Comparison of ENCODE assay signal across 13 cellular contexts in genomic region chr19:45474191-45474940, GRCh38. TPM values are rescaled to one million over a fixed set of nuclear protein-coding genes. Genes with fewer than 3 reads are reported as not detected.
DNase-seq lines count a peak whose midpoint lies in the region; FAIRE-seq and TF ChIP-seq lines count a peak whose summit lies in the region.
"Had no signal": no experiment of that assay in that cellular context is flagged by ENCODE, and none has a peak within 500 bp of the region (broad histone marks: within the 10 kb centered on the region; RNA-seq: fewer than 3 reads in every experiment).

No MANE protein-coding gene starts in this region.

- no peak overlapping the region for H2AFZ ChIP-seq in smooth muscle cell (ENCODE audit: low read depth)

- no peak overlapping the region for H3K4me2 ChIP-seq in smooth muscle cell

- H3K27ac ChIP-seq in smooth muscle cell (ENCODE audit: low read depth), result no peak overlapping the region
- H3K27ac ChIP-seq in small intestine (ENCODE audit: low read depth in 1 of 2, low read length in 1 of 2), result peak overlapping the region in 1 of 2 donors; percentile 6
- H3K27ac ChIP-seq: lower lobe of right lung had no signal

- no peak for TF ChIP-seq CTCF in fibroblast of pulmonary artery (IDR thresholded peaks at IDR 0.05; ENCODE audit: low read length, missing control alignments)
- no peak for TF ChIP-seq CTCF in smooth muscle cell (IDR thresholded peaks at IDR 0.05; ENCODE audit: borderline replicate concordance, insufficient read depth, poor library complexity, severe bottlenecking)

- FAIRE-seq in small intestine (lab: Jason Lieb, UNC), result no peak

- no peaks in the 10 kb centered on the region for H3K9me3 ChIP-seq in smooth muscle cell (replicated peaks; ENCODE audit: low read depth)
- no peaks in the 10 kb centered on the region for H3K9me3 ChIP-seq in HAP-1
- no peaks in the 10 kb centered on the region for H3K9me3 ChIP-seq in small intestine (ENCODE audit: control insufficient read depth, low read depth)
- H3K9me3 ChIP-seq: Caco-2, lower lobe of right lung had no signal

- H3K36me3 ChIP-seq in smooth muscle cell (ENCODE audit: low read depth), result peaks cover 8% of the 10 kb centered on the region
- H3K36me3 ChIP-seq in HAP-1 (replicated peaks), result no peaks in the 10 kb centered on the region
- H3K36me3 ChIP-seq in small intestine (ENCODE audit: control insufficient read depth in 2 of 2, insufficient read depth in 2 of 2, low read length in 2 of 2), result no peaks in the 10 kb centered on the region
- H3K36me3 ChIP-seq: lower lobe of right lung had no signal

- peaks cover 38% of the 10 kb centered on the region for H4K20me1 ChIP-seq in smooth muscle cell (ENCODE audit: low read depth)

- H3K4me1 ChIP-seq in smooth muscle cell (ENCODE audit: low read depth), result no peaks in the 10 kb centered on the region
- H3K4me1 ChIP-seq in HAP-1, result peaks cover 11% of the 10 kb centered on the region
- H3K4me1 ChIP-seq in small intestine (ENCODE audit: control insufficient read depth in 2 of 2, insufficient read depth in 1 of 2, low read depth in 1 of 2, low read length in 1 of 2), result peaks cover 0 to 2% of the 10 kb centered on the region in 2 donors

- peaks cover 68% of the 10 kb centered on the region for H3K4me1 Mint-ChIP-seq in activated T-cell treated with anti-CD3 and anti-CD28 coated beads, Interleukin-2, amount 50 U/mL, for 24 hours (ENCODE audit: low read depth)

- peaks cover 4% of the 10 kb centered on the region for H3F3A ChIP-seq in smooth muscle cell (ENCODE audit: low read depth)

- no peaks in the 10 kb centered on the region for H3K9me3 Mint-ChIP-seq in activated T-cell treated with anti-CD3 and anti-CD28 coated beads, Interleukin-2, amount 50 U/mL, for 24 hours

- DNase-seq in activated T-cell treated with anti-CD3 and anti-CD28 coated beads, Interleukin-2, amount 50 U/mL, for 1 hour, result peak; percentile 55
- DNase-seq in activated T-cell treated with anti-CD3 and anti-CD28 coated beads, Interleukin-2, amount 50 U/mL, for 24 hours, result no peak
- peak; percentile 42 for DNase-seq in activated gamma-delta T cell (lab: John Stamatoyannopoulos, UW)
- peak; percentile 50 for DNase-seq in fibroblast of pulmonary artery (ENCODE audit: low read depth)
- peak; percentile 65 for DNase-seq in smooth muscle cell (lab: John Stamatoyannopoulos, UW; ENCODE audit: unreplicated experiment)
- DNase-seq in LoVo (ENCODE audit: low spot score), result no peak
- DNase-seq in HAP-1 (ENCODE audit: low spot score in 2 of 2), result no peak
- DNase-seq in small intestine, result no peak
- DNase-seq: ACHN, lower lobe of right lung, NCI-H187, NCI-H82 had no signal

- in situ Hi-C loops in HAP-1 (cut with MboI; ENCODE audit: low sequenced_read_pairs), result no loop called here

- H3K4me3 ChIP-seq in fibroblast of pulmonary artery (replicated peaks; ENCODE audit: low read depth, low read length) (no peak overlapping the region), smooth muscle cell (no peak overlapping the region), HAP-1 (no peak overlapping the region), small intestine (ENCODE audit: low read depth in 1 of 2, low read length in 2 of 2) (no peak overlapping the region)
- H3K4me3 ChIP-seq: lower lobe of right lung had no signal

- H3K4me3 Mint-ChIP-seq in activated T-cell treated with anti-CD3 and anti-CD28 coated beads, Interleukin-2, amount 50 U/mL, for 24 hours, result no peak overlapping the region

- H3K27me3 ChIP-seq in smooth muscle cell (ENCODE audit: low read depth) (no peaks in the 10 kb centered on the region), HAP-1 (ENCODE audit: low read depth) (no peaks in the 10 kb centered on the region), small intestine (ENCODE audit: control insufficient read depth in 2 of 2, insufficient read depth in 2 of 2, low read length in 2 of 2) (no peaks in the 10 kb centered on the region)

- peaks cover 18% of the 10 kb centered on the region for H3K27me3 Mint-ChIP-seq in activated T-cell treated with anti-CD3 and anti-CD28 coated beads, Interleukin-2, amount 50 U/mL, for 24 hours

- H3K36me3 Mint-ChIP-seq in activated T-cell treated with anti-CD3 and anti-CD28 coated beads, Interleukin-2, amount 50 U/mL, for 24 hours (ENCODE audit: low read depth), result peaks cover 29% of the 10 kb centered on the region

- no peaks in the 10 kb centered on the region for H3K79me2 ChIP-seq in smooth muscle cell (ENCODE audit: low read depth)

- WGBS in smooth muscle cell (ENCODE audit: low lambda C conversion rate), result 90% methylated on average over 31 of the region's 31 CpGs
- 75 to 81% (median 80%) methylated on average over 31 of the region's 31 CpGs for WGBS in small intestine, 3 donors

- no peak overlapping the region for H3K9ac ChIP-seq in smooth muscle cell (ENCODE audit: low read depth)

- no peak overlapping the region for H3K27ac Mint-ChIP-seq in activated T-cell treated with anti-CD3 and anti-CD28 coated beads, Interleukin-2, amount 50 U/mL, for 24 hours

RNA-seq across cellular contexts. Expression of gene FOSB, which starts 6.6 kb away (rescaled TPM):
- 171 and 186 TPM in 2 replicates for total RNA-seq in smooth muscle cell
- 178 and 299 TPM in 2 replicates for polyA plus RNA-seq in smooth muscle cell
- polyA plus RNA-seq in small intestine, result 10 to 100 TPM in 1 of 3 donors, 1 to 10 TPM in 1, under 1 TPM in 1; 0.89 to 19.0 (median 2.2) TPM

RNA-seq across cellular contexts. Expression of gene RTN2, which starts 22.5 kb away (rescaled TPM):
- 6.3 and 20.5 TPM in 2 replicates for total RNA-seq in smooth muscle cell
- polyA plus RNA-seq in smooth muscle cell, result 24.4 and 28.0 TPM in 2 replicates
- 1 to 10 TPM; 1.6 to 9.1 (median 1.9) TPM for polyA plus RNA-seq in small intestine

RNA-seq across cellular contexts. Expression of gene PPM1N, which starts 23.9 kb away (rescaled TPM):
- 0.58 TPM in 1 of 2 replicates, not detected in the other for total RNA-seq in smooth muscle cell
- polyA plus RNA-seq in smooth muscle cell (0.16 and 1.3 TPM in 2 replicates), small intestine (1 to 10 TPM; 1.3 to 1.9 (median 1.8) TPM)

RNA-seq across cellular contexts. Expression of gene VASP, which starts 32.9 kb away (rescaled TPM):
- 75.8 and 83.8 TPM in 2 replicates for total RNA-seq in smooth muscle cell
- 73.6 and 107 TPM in 2 replicates for polyA plus RNA-seq in smooth muscle cell
- 100 to 1,000 TPM in 2 of 3 donors, 10 to 100 TPM in 1; 93.2 to 132 (median 128) TPM for polyA plus RNA-seq in small intestine

RNA-seq across cellular contexts. Expression of gene ERCC1, which starts 50.6 kb away (rescaled TPM):
- total RNA-seq in smooth muscle cell, result 60.8 and 72.6 TPM in 2 replicates
- 81.5 and 90.4 TPM in 2 replicates for polyA plus RNA-seq in smooth muscle cell
- polyA plus RNA-seq in small intestine, result 10 to 100 TPM; 30.3 to 42.4 (median 32.7) TPM

Comparison
In these comparisons a context has a peak if more than half of its experiments do, and no peak if none do; other contexts are left out.
1. DNase-seq: peak in activated T-cell treated with anti-CD3 and anti-CD28 coated beads, Interleukin-2, amount 50 U/mL, for 1 hour (single experiment), activated gamma-delta T cell (single experiment), fibroblast of pulmonary artery (single experiment) and smooth muscle cell (single experiment); none in activated T-cell treated with anti-CD3 and anti-CD28 coated beads, Interleukin-2, amount 50 U/mL, for 24 hours (single experiment), LoVo (single experiment), HAP-1 (0 of 2) and small intestine (single experiment).